Comparison of ENCODE assay signal across 24 cellular contexts in genomic region chr6:75963569-75963968, GRCh38.
DNase-seq lines count a peak whose midpoint lies in the region; ATAC-seq, FAIRE-seq and TF ChIP-seq lines count a peak whose summit lies in the region.
"Had no signal": no experiment of that assay in that cellular context is flagged by ENCODE, and none has a peak within 500 bp of the region (broad histone marks: within the 10 kb centered on the region; RNA-seq: fewer than 3 reads in every experiment).

No MANE protein-coding gene starts in this region.

- no peaks in the 10 kb centered on the region for H3K36me3 Mint-ChIP-seq in neural progenitor cell
- H3K36me3 Mint-ChIP-seq: CD4-positive, CD25-positive, alpha-beta regulatory T cell; CD8-positive, alpha-beta T cell had no signal

- H3K4me1 Mint-ChIP-seq in neural progenitor cell = no peaks in the 10 kb centered on the region
- H3K4me1 Mint-ChIP-seq: B cell; CD4-positive, CD25-positive, alpha-beta regulatory T cell had no signal

- H3K27ac ChIP-seq in cardiac muscle cell (peak overlapping the region; percentile 18), heart left ventricle (no peak overlapping the region), neural progenitor cell (peak overlapping the region; percentile 81), adrenal gland (no peak overlapping the region)
- H3K27ac ChIP-seq: 22Rv1, BLaER1, C4-2B had no signal

- H3K79me2 ChIP-seq in neural progenitor cell (ENCODE audit: low read depth) = no peaks in the 10 kb centered on the region

- no peaks in the 10 kb centered on the region for H4K20me1 ChIP-seq in neural progenitor cell (ENCODE audit: low read depth)
- H4K20me1 ChIP-seq: BLaER1 had no signal

- no peak overlapping the region for H3K9ac ChIP-seq in neural progenitor cell
- H3K9ac ChIP-seq: BLaER1 had no signal

- peaks cover 14% of the 10 kb centered on the region for H3F3A ChIP-seq in neural progenitor cell (ENCODE audit: low read depth)

- peaks cover 2% of the 10 kb centered on the region for H3K27me3 Mint-ChIP-seq in neural progenitor cell (ENCODE audit: insufficient read depth, low read depth)
- H3K27me3 Mint-ChIP-seq: CD4-positive, CD25-positive, alpha-beta regulatory T cell had no signal

- H3K27me3 ChIP-seq in cardiac muscle cell (no peaks in the 10 kb centered on the region), heart left ventricle (no peaks in the 10 kb centered on the region), bronchial epithelial cell (ENCODE audit: control insufficient read depth, insufficient read depth, low read length) (no peaks in the 10 kb centered on the region), neural progenitor cell (no peaks in the 10 kb centered on the region), adrenal gland (peaks cover 5% of the 10 kb centered on the region)
- H3K27me3 ChIP-seq: BLaER1 had no signal

- intact Hi-C loops in heart left ventricle (cut with DNase I) (no loop called here), adrenal gland (cut with DNase I) (no loop called here)

- TF ChIP-seq CTCF in cardiac muscle cell (IDR thresholded peaks at IDR 0.05; ENCODE audit: low read depth, low read length) (no peak), heart left ventricle (IDR thresholded peaks at IDR 0.05) (no peak), bronchial epithelial cell (IDR thresholded peaks at IDR 0.05; ENCODE audit: insufficient read depth, low read length, severe bottlenecking) (no peak), neural progenitor cell (IDR thresholded peaks at IDR 0.05) (no peak), adrenal gland (IDR thresholded peaks at IDR 0.05) (no peak)

- no peaks in the 10 kb centered on the region for H3K9me3 ChIP-seq in cardiac muscle cell (ENCODE audit: low read depth)
- no peaks in the 10 kb centered on the region for H3K9me3 ChIP-seq in heart left ventricle
- no peaks in the 10 kb centered on the region for H3K9me3 ChIP-seq in neural progenitor cell (ENCODE audit: low read depth)
- no peaks in the 10 kb centered on the region for H3K9me3 ChIP-seq in adrenal gland (replicated peaks in 1 of 3)
- H3K9me3 ChIP-seq: Caco-2 had no signal

- FAIRE-seq in bronchial epithelial cell (lab: Jason Lieb, UNC) = peak; percentile 18
- FAIRE-seq: A204.1, GM12878, GM19239 had no signal

- H3K4me1 ChIP-seq in cardiac muscle cell (ENCODE audit: low read depth) (no peaks in the 10 kb centered on the region), heart left ventricle (no peaks in the 10 kb centered on the region), neural progenitor cell (peaks cover 12% of the 10 kb centered on the region), adrenal gland (replicated peaks in 1 of 2) (no peaks in the 10 kb centered on the region)
- H3K4me1 ChIP-seq: BLaER1, Caco-2 had no signal

- ATAC-seq in heart left ventricle = no peak
- ATAC-seq: CD8-positive, alpha-beta T cell; GM12878; HCT116 had no signal

- no peak overlapping the region for H3K4me3 Mint-ChIP-seq in neural progenitor cell
- H3K4me3 Mint-ChIP-seq: B cell; CD4-positive, CD25-positive, alpha-beta regulatory T cell; CD8-positive, alpha-beta T cell had no signal

- no peak overlapping the region for H3K27ac Mint-ChIP-seq in neural progenitor cell
- H3K27ac Mint-ChIP-seq: B cell; CD4-positive, CD25-positive, alpha-beta regulatory T cell; CD8-positive, alpha-beta T cell had no signal

- peak overlapping the region; percentile 66 for H2AFZ ChIP-seq in neural progenitor cell (replicated peaks)

- peak overlapping the region; percentile 59 for H3K4me2 ChIP-seq in neural progenitor cell
- H3K4me2 ChIP-seq: BLaER1 had no signal

- no peak overlapping the region for H3K4me3 ChIP-seq in cardiac muscle cell
- H3K4me3 ChIP-seq in heart left ventricle = no peak overlapping the region
- no peak overlapping the region for H3K4me3 ChIP-seq in bronchial epithelial cell (ENCODE audit: low read depth, low read length)
- H3K4me3 ChIP-seq in neural progenitor cell = no peak overlapping the region
- H3K4me3 ChIP-seq in adrenal gland = no peak overlapping the region
- H3K4me3 ChIP-seq: BLaER1, GM12878 had no signal

- TF ChIP-seq POLR2A in heart left ventricle (IDR thresholded peaks at IDR 0.05) (no peak), adrenal gland (IDR thresholded peaks at IDR 0.05) (no peak)

- H3K36me3 ChIP-seq in cardiac muscle cell = no peaks in the 10 kb centered on the region
- no peaks in the 10 kb centered on the region for H3K36me3 ChIP-seq in heart left ventricle
- H3K36me3 ChIP-seq in bronchial epithelial cell (ENCODE audit: control insufficient read depth, insufficient read depth, low read length) = no peaks in the 10 kb centered on the region
- no peaks in the 10 kb centered on the region for H3K36me3 ChIP-seq in neural progenitor cell
- H3K36me3 ChIP-seq in adrenal gland (replicated peaks in 1 of 2) = no peaks in the 10 kb centered on the region
- H3K36me3 ChIP-seq: BLaER1 had no signal

- H3K9me3 Mint-ChIP-seq in neural progenitor cell = peaks cover 10% of the 10 kb centered on the region
- H3K9me3 Mint-ChIP-seq: CD8-positive, alpha-beta T cell had no signal

- 84 to 92% (median 90%) methylated on average over 1 of the region's 1 CpG for WGBS in heart left ventricle, 4 donors
- whole genome bisulfite sequencing in adrenal gland, 4 donors = 79 to 95% (median 83%) methylated on average over 1 of the region's 1 CpG

- no peak for DNase-seq in cardiac muscle cell (ENCODE audit: low read depth in 1 of 2, low spot score in 1 of 2)
- DNase-seq in heart left ventricle = no peak
- DNase-seq in bronchial epithelial cell (ENCODE audit: low read depth) = no peak
- peak; percentile 24 for DNase-seq in neural progenitor cell (ENCODE audit: low spot score)
- DNase-seq in adrenal gland = no peak
- DNase-seq in activated CD8-positive, alpha-beta memory T cell treated with anti-CD3 and anti-CD28 coated beads for 24 hours = no peak
- no peak for DNase-seq in glomerular visceral epithelial cell (ENCODE audit: extremely low spot score)
- no peak for DNase-seq in NCI-H1092 (lab: John Stamatoyannopoulos, UW)
- DNase-seq: Caco-2; CD4-positive, CD25-positive, alpha-beta regulatory T cell; CD8-positive, alpha-beta T cell; DMS79; EL; GDM1; GOT3; H7 had no signal

Comparison
In these comparisons a context has a peak if more than half of its experiments do, and no peak if none do; other contexts are left out.
1. H3K27ac ChIP-seq: peak in cardiac muscle cell (single experiment) and neural progenitor cell (single experiment); none in heart left ventricle (0 of 12) and adrenal gland (0 of 5).